10 cellular contexts compared by ENCODE assay signal in genomic region chr7:121873795-121874194, GRCh38. TPM values are rescaled to one million over a fixed set of nuclear protein-coding genes. Genes with fewer than 3 reads are reported as not detected.
A peak's percentile ranks its signal among the peaks of the same experiment; 100 is the strongest.
DNase-seq lines count a peak whose midpoint lies in the region; ATAC-seq and TF ChIP-seq lines count a peak whose summit lies in the region.
"Had no signal": no experiment of that assay in that cellular context is flagged by ENCODE, and none has a peak within 500 bp of the region (broad histone marks: within the 10 kb centered on the region; RNA-seq: fewer than 3 reads in every experiment).

No MANE protein-coding gene starts in this region.

- peak; percentile 42 to 56 for DNase-seq in NCI-H2081 (lab: John Stamatoyannopoulos, UW)
- no peak for DNase-seq in NCI-H2081 treated with DMSO at 0.1 percent for 48 hours (lab: John Stamatoyannopoulos, UW)
- DNase-seq in breast epithelium (ENCODE audit: low spot score in 2 of 2), result no peak
- no peak for DNase-seq in thyroid gland
- no peak for DNase-seq in NCI-H2029 treated with DMSO at 0.1 percent for 48 hours (lab: John Stamatoyannopoulos, UW)
- DNase-seq in activated CD4-positive, alpha-beta memory T cell treated with anti-CD3 and anti-CD28 coated beads, Interleukin-2, amount 10 ng/mL, durations not matched to agents 7 days and 5 days, result no peak
- DNase-seq: activated CD4-positive, CD25-positive, alpha-beta regulatory T cell; effector CD8-positive, alpha-beta T cell had no signal

- no peak overlapping the region for H3K27ac Mint-ChIP-seq in activated CD4-positive, alpha-beta memory T cell treated with anti-CD3 and anti-CD28 coated beads, Interleukin-2, amount 10 ng/mL, durations not matched to agents 7 days and 5 days

- H3K27me3 Mint-ChIP-seq in activated CD4-positive, alpha-beta memory T cell treated with anti-CD3 and anti-CD28 coated beads, Interleukin-2, amount 10 ng/mL, durations not matched to agents 7 days and 5 days, result peaks cover 33% of the 10 kb centered on the region

- H3K27ac ChIP-seq in breast epithelium (peak overlapping the region; percentile 26 to 64), liver (ENCODE audit: low read depth in 1 of 2, low read length in 2 of 2) (no peak overlapping the region), thyroid gland (no peak overlapping the region)

- H3K4me3 ChIP-seq in breast epithelium, result peak overlapping the region; percentile 52 to 76 (median 66)
- H3K4me3 ChIP-seq in liver (ENCODE audit: low read depth in 1 of 3, low read length in 3 of 3), result peak overlapping the region; percentile 30 to 64 (median 60)
- peak overlapping the region; percentile 16 to 40 (median 39) for H3K4me3 ChIP-seq in thyroid gland (replicated peaks in 1 of 3)

- H3K27me3 ChIP-seq in breast epithelium (peaks cover 0 to 5% of the 10 kb centered on the region in 2 donors), liver (ENCODE audit: control insufficient read depth in 4 of 4, insufficient read depth in 4 of 4, low read length in 3 of 4) (peaks cover 0 to 10% (median 4%) of the 10 kb centered on the region in 4 donors), thyroid gland (no peaks in the 10 kb centered on the region)

- TF ChIP-seq CTCF in breast epithelium (IDR thresholded peaks at IDR 0.05), result no peak
- no peak for TF ChIP-seq CTCF in liver (IDR thresholded peaks at IDR 0.05; ENCODE audit: low read depth, low read length, missing input control)
- TF ChIP-seq CTCF in thyroid gland (IDR thresholded peaks at IDR 0.05), result no peak

- CTCF ChIA-PET in activated CD4-positive, alpha-beta memory T cell treated with anti-CD3 and anti-CD28 coated beads, Interleukin-2, amount 10 ng/mL, durations not matched to agents 7 days and 5 days (lab: Charles Lee), result no interaction called here

- POLR2A ChIA-PET in activated CD4-positive, alpha-beta memory T cell treated with anti-CD3 and anti-CD28 coated beads, Interleukin-2, amount 10 ng/mL, durations not matched to agents 7 days and 5 days (lab: Charles Lee), result no interaction called here

- WGBS in liver, result 4% methylated on average over 10 of the region's 10 CpGs
- WGBS in thyroid gland, 2 donors, result 3% methylated on average over 8 to 10 of the region's 10 CpGs

- peaks cover 5% of the 10 kb centered on the region for H3K4me1 Mint-ChIP-seq in activated CD4-positive, alpha-beta memory T cell treated with anti-CD3 and anti-CD28 coated beads, Interleukin-2, amount 10 ng/mL, durations not matched to agents 7 days and 5 days

- H3K9me3 ChIP-seq in breast epithelium (no peaks in the 10 kb centered on the region), liver (ENCODE audit: control insufficient read depth in 4 of 4, low read length in 3 of 4) (no peaks in the 10 kb centered on the region), thyroid gland (no peaks in the 10 kb centered on the region)

- TF ChIP-seq POLR2A in breast epithelium (IDR thresholded peaks at IDR 0.05) (no peak), thyroid gland (IDR thresholded peaks at IDR 0.05) (no peak)

- H3K9ac ChIP-seq in liver (ENCODE audit: low read depth in 1 of 2, low read length in 2 of 2), result no peak overlapping the region

- intact Hi-C loops in breast epithelium (cut with DNase I; ENCODE audit: low total_unique reads) (no loop called here), thyroid gland (cut with DNase I) (no loop called here)

- no peaks in the 10 kb centered on the region for H3K9me3 Mint-ChIP-seq in activated CD4-positive, alpha-beta memory T cell treated with anti-CD3 and anti-CD28 coated beads, Interleukin-2, amount 10 ng/mL, durations not matched to agents 7 days and 5 days

- H3K4me1 ChIP-seq in breast epithelium (no peaks in the 10 kb centered on the region), liver (ENCODE audit: control insufficient read depth in 4 of 4, insufficient read depth in 4 of 4, low read length in 3 of 4) (peaks cover 2 to 20% (median 10%) of the 10 kb centered on the region in 4 donors), thyroid gland (peaks cover 0 to 4% of the 10 kb centered on the region in 2 donors)

- no peak for TF ChIP-seq RAD21 in liver (IDR thresholded peaks at IDR 0.05)

- H3K36me3 ChIP-seq in breast epithelium (no peaks in the 10 kb centered on the region), liver (ENCODE audit: control insufficient read depth in 4 of 4, insufficient read depth in 3 of 4, low read depth in 1 of 4, low read length in 3 of 4) (no peaks in the 10 kb centered on the region), thyroid gland (no peaks in the 10 kb centered on the region)

- H3K4me3 Mint-ChIP-seq in activated CD4-positive, alpha-beta memory T cell treated with anti-CD3 and anti-CD28 coated beads, Interleukin-2, amount 10 ng/mL, durations not matched to agents 7 days and 5 days, result no peak overlapping the region

- no peak for ATAC-seq in GM21528 (IDR thresholded peaks at IDR 0.05; ENCODE audit: low FRiP score, unreplicated experiment)

- peaks cover 3% of the 10 kb centered on the region for H3K36me3 Mint-ChIP-seq in activated CD4-positive, alpha-beta memory T cell treated with anti-CD3 and anti-CD28 coated beads, Interleukin-2, amount 10 ng/mL, durations not matched to agents 7 days and 5 days (ENCODE audit: low read depth)

TF ChIP-seq in liver, 16 proteins besides CTCF, POLR2A, EP300 and RAD21:
- TF ChIP-seq, protein P1, sequence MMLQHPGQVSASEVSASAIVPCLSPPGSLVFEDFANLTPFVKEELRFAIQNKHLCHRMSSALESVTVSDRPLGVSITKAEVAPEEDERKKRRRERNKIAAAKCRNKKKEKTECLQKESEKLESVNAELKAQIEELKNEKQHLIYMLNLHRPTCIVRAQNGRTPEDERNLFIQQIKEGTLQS (IDR thresholded peaks at IDR 0.05), result no peak
- TF ChIP-seq, protein P2, sequence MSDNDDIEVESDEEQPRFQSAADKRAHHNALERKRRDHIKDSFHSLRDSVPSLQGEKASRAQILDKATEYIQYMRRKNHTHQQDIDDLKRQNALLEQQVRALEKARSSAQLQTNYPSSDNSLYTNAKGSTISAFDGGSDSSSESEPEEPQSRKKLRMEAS (IDR thresholded peaks at IDR 0.05), result no peak
- TF ChIP-seq, protein P3, sequence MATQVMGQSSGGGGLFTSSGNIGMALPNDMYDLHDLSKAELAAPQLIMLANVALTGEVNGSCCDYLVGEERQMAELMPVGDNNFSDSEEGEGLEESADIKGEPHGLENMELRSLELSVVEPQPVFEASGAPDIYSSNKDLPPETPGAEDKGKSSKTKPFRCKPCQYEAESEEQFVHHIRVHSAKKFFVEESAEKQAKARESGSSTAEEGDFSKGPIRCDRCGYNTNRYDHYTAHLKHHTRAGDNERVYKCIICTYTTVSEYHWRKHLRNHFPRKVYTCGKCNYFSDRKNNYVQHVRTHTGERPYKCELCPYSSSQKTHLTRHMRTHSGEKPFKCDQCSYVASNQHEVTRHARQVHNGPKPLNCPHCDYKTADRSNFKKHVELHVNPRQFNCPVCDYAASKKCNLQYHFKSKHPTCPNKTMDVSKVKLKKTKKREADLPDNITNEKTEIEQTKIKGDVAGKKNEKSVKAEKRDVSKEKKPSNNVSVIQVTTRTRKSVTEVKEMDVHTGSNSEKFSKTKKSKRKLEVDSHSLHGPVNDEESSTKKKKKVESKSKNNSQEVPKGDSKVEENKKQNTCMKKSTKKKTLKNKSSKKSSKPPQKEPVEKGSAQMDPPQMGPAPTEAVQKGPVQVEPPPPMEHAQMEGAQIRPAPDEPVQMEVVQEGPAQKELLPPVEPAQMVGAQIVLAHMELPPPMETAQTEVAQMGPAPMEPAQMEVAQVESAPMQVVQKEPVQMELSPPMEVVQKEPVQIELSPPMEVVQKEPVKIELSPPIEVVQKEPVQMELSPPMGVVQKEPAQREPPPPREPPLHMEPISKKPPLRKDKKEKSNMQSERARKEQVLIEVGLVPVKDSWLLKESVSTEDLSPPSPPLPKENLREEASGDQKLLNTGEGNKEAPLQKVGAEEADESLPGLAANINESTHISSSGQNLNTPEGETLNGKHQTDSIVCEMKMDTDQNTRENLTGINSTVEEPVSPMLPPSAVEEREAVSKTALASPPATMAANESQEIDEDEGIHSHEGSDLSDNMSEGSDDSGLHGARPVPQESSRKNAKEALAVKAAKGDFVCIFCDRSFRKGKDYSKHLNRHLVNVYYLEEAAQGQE (IDR thresholded peaks at IDR 0.05), result no peak
- TF ChIP-seq HNF4G (IDR thresholded peaks at IDR 0.05) (no peak), SP1 (IDR thresholded peaks at IDR 0.05) (no peak), NR2F2 (IDR thresholded peaks at IDR 0.05) (no peak), HNF4A (conservative IDR thresholded peaks at IDR 0.05) (no peak), GABPA (IDR thresholded peaks at IDR 0.05 in 1 of 2, conservative IDR thresholded peaks at IDR 0.05 in 1 of 2) (no peak), TAF1 (conservative IDR thresholded peaks at IDR 0.05) (no peak), FOXA2 (IDR thresholded peaks at IDR 0.05) (no peak), YY1 (IDR thresholded peaks at IDR 0.05) (no peak), EGR1 (IDR thresholded peaks at IDR 0.05; ENCODE audit: low read depth in 2 of 2) (no peak), RXRA (IDR thresholded peaks at IDR 0.05) (no peak), JUND (IDR thresholded peaks at IDR 0.05) (no peak), FOXA1 (IDR thresholded peaks at IDR 0.05) (no peak)
- TF ChIP-seq, protein P4, sequence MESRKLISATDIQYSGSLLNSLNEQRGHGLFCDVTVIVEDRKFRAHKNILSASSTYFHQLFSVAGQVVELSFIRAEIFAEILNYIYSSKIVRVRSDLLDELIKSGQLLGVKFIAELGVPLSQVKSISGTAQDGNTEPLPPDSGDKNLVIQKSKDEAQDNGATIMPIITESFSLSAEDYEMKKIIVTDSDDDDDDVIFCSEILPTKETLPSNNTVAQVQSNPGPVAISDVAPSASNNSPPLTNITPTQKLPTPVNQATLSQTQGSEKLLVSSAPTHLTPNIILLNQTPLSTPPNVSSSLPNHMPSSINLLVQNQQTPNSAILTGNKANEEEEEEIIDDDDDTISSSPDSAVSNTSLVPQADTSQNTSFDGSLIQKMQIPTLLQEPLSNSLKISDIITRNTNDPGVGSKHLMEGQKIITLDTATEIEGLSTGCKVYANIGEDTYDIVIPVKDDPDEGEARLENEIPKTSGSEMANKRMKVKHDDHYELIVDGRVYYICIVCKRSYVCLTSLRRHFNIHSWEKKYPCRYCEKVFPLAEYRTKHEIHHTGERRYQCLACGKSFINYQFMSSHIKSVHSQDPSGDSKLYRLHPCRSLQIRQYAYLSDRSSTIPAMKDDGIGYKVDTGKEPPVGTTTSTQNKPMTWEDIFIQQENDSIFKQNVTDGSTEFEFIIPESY (IDR thresholded peaks at IDR 0.05), result no peak

RNA-seq across cellular contexts. Expression of gene PTPRZ1, which starts 0.8 kb away (rescaled TPM):
- total RNA-seq in breast epithelium (10 to 100 TPM in 2 of 3 donors, under 1 TPM in 1; 0.48 to 36.9 (median 32.1) TPM), liver (under 1 TPM; 0.09 to 0.17 TPM), thyroid gland (under 1 TPM in 3 of 4 donors, not detected in 1; 0.10 to 0.67 (median 0.11) TPM)
- polyA plus RNA-seq in liver, result under 1 TPM in 1 of 2 donors, not detected in 1; 0.07 TPM
- total RNA-seq in activated CD4-positive, alpha-beta memory T cell treated with anti-CD3 and anti-CD28 coated beads, Interleukin-2, amount 10 ng/mL, durations not matched to agents 7 days and 5 days, result not detected

Comparison
In these comparisons a context has a peak if more than half of its experiments do, and no peak if none do; other contexts are left out.
1. DNase-seq: peak in NCI-H2081 (2 of 2); none in NCI-H2081 treated with DMSO at 0.1 percent for 48 hours (single experiment), breast epithelium (0 of 2), thyroid gland (0 of 2), NCI-H2029 treated with DMSO at 0.1 percent for 48 hours (single experiment) and activated CD4-positive, alpha-beta memory T cell treated with anti-CD3 and anti-CD28 coated beads, Interleukin-2, amount 10 ng/mL, durations not matched to agents 7 days and 5 days (single experiment).
2. H3K27ac ChIP-seq: peak in breast epithelium (2 of 2); none in liver (0 of 2) and thyroid gland (0 of 3).
3. Peak in every context shown above with its lines, with median percentiles within 50 percentile points of each other: H3K4me3 ChIP-seq.